Comparison of ENCODE assay signal across 14 cellular contexts in the genomic region with DNA sequence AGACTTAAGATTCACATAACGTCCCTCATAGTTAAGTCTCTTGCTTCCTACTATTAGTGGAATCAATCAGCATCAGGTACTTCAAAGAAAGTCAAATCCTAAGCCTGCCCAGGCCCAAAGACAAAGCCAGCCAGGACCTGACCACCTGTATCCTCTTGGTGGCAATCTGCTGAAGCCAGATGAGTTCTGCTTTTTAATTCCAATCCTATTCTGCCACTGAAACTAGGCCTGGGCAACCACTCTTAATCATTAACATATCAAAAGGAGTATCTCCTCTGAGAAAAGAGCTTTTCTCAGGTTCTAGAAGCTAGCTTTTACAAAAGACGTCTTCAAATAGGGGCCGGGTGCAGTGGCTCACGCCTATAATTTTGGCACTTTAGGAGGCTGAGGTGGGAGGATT. TPM values are rescaled to one million over a fixed set of nuclear protein-coding genes. Genes with fewer than 3 reads are reported as not detected.
A peak's percentile ranks its signal among the peaks of the same experiment; 100 is the strongest.
DNase-seq lines count a peak whose midpoint lies in the region; ATAC-seq and TF ChIP-seq lines count a peak whose summit lies in the region.
"Had no signal": no experiment of that assay in that cellular context is flagged by ENCODE, and none has a peak within 500 bp of the region (broad histone marks: within the 10 kb centered on the region; RNA-seq: fewer than 3 reads in every experiment).

No MANE protein-coding gene starts in this region.

- DNase-seq in GM23338 (ENCODE audit: low spot score): peak; percentile 49
- no peak for DNase-seq in PC-3
- peak; percentile 26 for DNase-seq in iPS-NIHi11 (ENCODE audit: low spot score)
- peak; percentile 10 for DNase-seq in stomach
- no peak for DNase-seq in activated CD4-positive, alpha-beta T cell treated with anti-CD3 and anti-CD28 coated beads for 48 hours
- no peak for DNase-seq in GM10266 (ENCODE audit: extremely low spot score)
- no peak for DNase-seq in activated CD8-positive, alpha-beta T cell treated with anti-CD3 and anti-CD28 coated beads for 36 hours
- DNase-seq: C1 segment of cervical spinal cord; Calu3; CD4-positive, alpha-beta T cell; DMS79; IMR-90; KBM-7 had no signal

- peaks cover 10% of the 10 kb centered on the region for H3K4me1 ChIP-seq in GM23338 (ENCODE audit: insufficient read depth)
- H3K4me1 ChIP-seq in PC-3 (ENCODE audit: insufficient read depth, low read length): no peaks in the 10 kb centered on the region
- no peaks in the 10 kb centered on the region for H3K4me1 ChIP-seq in stomach

- TSS peak; percentile 14 for BruUV-seq in PC-3 (replicated peaks; lab: Mats Ljungman, UMichigan)

- POLR2A ChIA-PET in PC-3 (lab: Charles Lee; ENCODE audit: unreplicated experiment): no interaction called here
- POLR2A ChIA-PET in activated CD8-positive, alpha-beta T cell treated with anti-CD3 and anti-CD28 coated beads for 36 hours (lab: Charles Lee): interaction anchor here (1.1 to 1.2 kb wide), 2 partner anchors 11 to 42 kb away, joined by 3 read pairs; no protein-coding TSS in a partner anchor

- H4K20me1 ChIP-seq in GM23338 (replicated peaks; ENCODE audit: insufficient read depth) (peaks cover 37% of the 10 kb centered on the region), PC-3 (ENCODE audit: low read length) (peaks cover 7% of the 10 kb centered on the region; the same call in 1 of the 2 replicates)

- no peaks in the 10 kb centered on the region for H3K9me2 ChIP-seq in GM23338 (ENCODE audit: insufficient read depth)
- H3K9me2 ChIP-seq in PC-3 (replicated peaks; ENCODE audit: low read length): no peaks in the 10 kb centered on the region

- no peak for TF ChIP-seq EP300 in stomach (IDR thresholded peaks at IDR 0.05)

- no peaks in the 10 kb centered on the region; the same call in 2 of the 3 replicates for H3K9me3 Mint-ChIP-seq in GM23338
- H3K9me3 Mint-ChIP-seq in activated CD8-positive, alpha-beta T cell treated with anti-CD3 and anti-CD28 coated beads for 36 hours: no peaks in the 10 kb centered on the region
- H3K9me3 Mint-ChIP-seq: CD4-positive, alpha-beta T cell had no signal

- H3K36me3 ChIP-seq in GM23338 (ENCODE audit: insufficient read depth) (peaks cover 49% of the 10 kb centered on the region), PC-3 (ENCODE audit: low read depth, low read length) (peaks cover 34% of the 10 kb centered on the region), stomach (peaks cover 41 to 80% (median 70%) of the 10 kb centered on the region in 4 donors)

- peaks cover 3% of the 10 kb centered on the region for H3K27me3 Mint-ChIP-seq in GM23338 (ENCODE audit: insufficient read depth, low read depth, poor library complexity)
- no peaks in the 10 kb centered on the region for H3K27me3 Mint-ChIP-seq in activated CD8-positive, alpha-beta T cell treated with anti-CD3 and anti-CD28 coated beads for 36 hours
- H3K27me3 Mint-ChIP-seq: B cell; CD4-positive, alpha-beta T cell had no signal

- 93 to 98% (median 95%) methylated on average over 4 of the region's 4 CpGs for WGBS in stomach, 5 donors

- H3K36me3 Mint-ChIP-seq in GM23338 (ENCODE audit: low read depth): peaks cover 70% of the 10 kb centered on the region
- H3K36me3 Mint-ChIP-seq in activated CD8-positive, alpha-beta T cell treated with anti-CD3 and anti-CD28 coated beads for 36 hours (ENCODE audit: low read depth): peaks cover 57% of the 10 kb centered on the region

- H3K4me3 Mint-ChIP-seq in GM23338: no peak overlapping the region
- no peak overlapping the region for H3K4me3 Mint-ChIP-seq in activated CD8-positive, alpha-beta T cell treated with anti-CD3 and anti-CD28 coated beads for 36 hours
- H3K4me3 Mint-ChIP-seq: B cell; CD4-positive, alpha-beta T cell had no signal

- intact Hi-C loops in PC-3 (cut with micrococcal nuclease): loop anchor here (10.0 kb wide), 1 partner anchor 177 kb away; no protein-coding TSS in a partner anchor
- intact Hi-C loops in stomach (cut with DNase I; ENCODE audit: low total_unique reads): no loop called here
- intact Hi-C loops in activated CD8-positive, alpha-beta T cell treated with anti-CD3 and anti-CD28 coated beads for 36 hours (cut with micrococcal nuclease): no loop called here

- H3F3A ChIP-seq in GM23338 (replicated peaks; ENCODE audit: low read depth) (peaks cover 14% of the 10 kb centered on the region), PC-3 (ENCODE audit: low read length, unreplicated experiment) (no peaks in the 10 kb centered on the region)

- no peak overlapping the region for H2AFZ ChIP-seq in GM23338
- no peak overlapping the region for H2AFZ ChIP-seq in PC-3 (ENCODE audit: low read length)

- peaks cover 5% of the 10 kb centered on the region; the same call in 1 of the 2 replicates for H3K79me2 ChIP-seq in GM23338 (replicated peaks; ENCODE audit: insufficient read depth)
- no peaks in the 10 kb centered on the region for H3K79me2 ChIP-seq in PC-3 (ENCODE audit: low read length)

- no peak overlapping the region for H3K9ac ChIP-seq in PC-3 (ENCODE audit: low read length)

- no peak for TF ChIP-seq POLR2A in stomach (IDR thresholded peaks at IDR 0.05)

- H3K4me1 Mint-ChIP-seq in GM23338: peaks cover 16% of the 10 kb centered on the region; the same call in 2 of the 3 replicates
- H3K4me1 Mint-ChIP-seq in activated CD8-positive, alpha-beta T cell treated with anti-CD3 and anti-CD28 coated beads for 36 hours (ENCODE audit: low read depth): peaks cover 27% of the 10 kb centered on the region
- H3K4me1 Mint-ChIP-seq: B cell had no signal

- ATAC-seq in GM23338: peak; percentile 50
- ATAC-seq in PC-3: no peak
- ATAC-seq in activated CD8-positive, alpha-beta T cell treated with anti-CD3 and anti-CD28 coated beads for 36 hours: no peak

- H3K9me3 ChIP-seq in PC-3 (ENCODE audit: low read length) (no peaks in the 10 kb centered on the region), stomach (no peaks in the 10 kb centered on the region)

- H3K4me3 ChIP-seq in GM23338 (no peak overlapping the region), PC-3 (ENCODE audit: low read length) (no peak overlapping the region), stomach (no peak overlapping the region)

- TF ChIP-seq CTCF in GM23338 (conservative IDR thresholded peaks at IDR 0.05; ENCODE audit: low read depth in 2 of 2): no peak
- no peak for TF ChIP-seq CTCF in PC-3 (conservative IDR thresholded peaks at IDR 0.05; ENCODE audit: low read depth, low read length)
- TF ChIP-seq CTCF in stomach (IDR thresholded peaks at IDR 0.05): no peak
- no peak for TF ChIP-seq CTCF in GM10266 (IDR thresholded peaks at IDR 0.05; ENCODE audit: control insufficient read depth, insufficient read depth, low read depth, missing control alignments)
- TF ChIP-seq CTCF in activated CD8-positive, alpha-beta T cell treated with anti-CD3 and anti-CD28 coated beads for 36 hours (IDR thresholded peaks at IDR 0.05): no peak

- H3K27ac ChIP-seq in GM23338 (ENCODE audit: low read depth) (peak overlapping the region; percentile 78), PC-3 (ENCODE audit: low read length) (no peak overlapping the region), stomach (no peak overlapping the region)

- H3K27ac Mint-ChIP-seq in GM23338: no peak overlapping the region; the same call in 1 of the 2 replicates
- H3K27ac Mint-ChIP-seq in activated CD8-positive, alpha-beta T cell treated with anti-CD3 and anti-CD28 coated beads for 36 hours: no peak overlapping the region
- H3K27ac Mint-ChIP-seq: B cell; CD4-positive, alpha-beta T cell had no signal

- H3K4me2 ChIP-seq in GM23338: no peak overlapping the region
- no peak overlapping the region for H3K4me2 ChIP-seq in PC-3 (ENCODE audit: low read length)

- CTCF ChIA-PET in PC-3 (lab: Charles Lee): no interaction called here
- CTCF ChIA-PET in activated CD8-positive, alpha-beta T cell treated with anti-CD3 and anti-CD28 coated beads for 36 hours (lab: Charles Lee): interaction anchor here (0.7 to 1.4 kb wide), 6 partner anchors 11 to 157 kb away, joined by 3 to 10 read pairs (median 4); no protein-coding TSS in a partner anchor

- H3K27me3 ChIP-seq in GM23338 (ENCODE audit: insufficient read depth): no peaks in the 10 kb centered on the region
- H3K27me3 ChIP-seq in PC-3 (ENCODE audit: low read length): no peaks in the 10 kb centered on the region
- H3K27me3 ChIP-seq in stomach: no peaks in the 10 kb centered on the region

TF ChIP-seq in GM23338, 12 proteins besides CTCF, POLR2A, EP300 and RAD21 (continues in another document):
- TF ChIP-seq EZH2 (IDR thresholded peaks at IDR 0.05; ENCODE audit: low read depth, unreplicated experiment): no peak
- TF ChIP-seq, protein P1, sequence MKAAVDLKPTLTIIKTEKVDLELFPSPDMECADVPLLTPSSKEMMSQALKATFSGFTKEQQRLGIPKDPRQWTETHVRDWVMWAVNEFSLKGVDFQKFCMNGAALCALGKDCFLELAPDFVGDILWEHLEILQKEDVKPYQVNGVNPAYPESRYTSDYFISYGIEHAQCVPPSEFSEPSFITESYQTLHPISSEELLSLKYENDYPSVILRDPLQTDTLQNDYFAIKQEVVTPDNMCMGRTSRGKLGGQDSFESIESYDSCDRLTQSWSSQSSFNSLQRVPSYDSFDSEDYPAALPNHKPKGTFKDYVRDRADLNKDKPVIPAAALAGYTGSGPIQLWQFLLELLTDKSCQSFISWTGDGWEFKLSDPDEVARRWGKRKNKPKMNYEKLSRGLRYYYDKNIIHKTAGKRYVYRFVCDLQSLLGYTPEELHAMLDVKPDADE (IDR thresholded peaks at IDR 0.05): no peak
- no peak for TF ChIP-seq CREB1 (CRISPR knock-in tag; IDR thresholded peaks at IDR 0.05; ENCODE audit: low read depth)
- TF ChIP-seq ZNF331 (CRISPR knock-in tag; IDR thresholded peaks at IDR 0.05; ENCODE audit: low read depth): no peak
- no peak for TF ChIP-seq JUNB (IDR thresholded peaks at IDR 0.05; ENCODE audit: unreplicated experiment)

RNA-seq across cellular contexts. Expression of a gene that starts 15.1 kb away (rescaled TPM):
- 211 and 226 TPM in 2 replicates for total RNA-seq in GM23338 (2014; rRNA removed; shearing (Covaris generic))
- polyA plus RNA-seq in GM23338 (2016; fragmentation: Nextera tagmentation; extraction: Ambion mirVana) (58.8 and 61.2 TPM in 2 replicates), stomach (10 to 100 TPM in 2 of 3 donors, 1 to 10 TPM in 1; 7.6 to 18.8 (median 14.6) TPM)
- total RNA-seq in PC-3 (2014; rRNA removed) (63.5 and 86.4 TPM in 2 replicates), stomach (100 to 1,000 TPM in 1 of 5 donors, 10 to 100 TPM in 4; 35.3 to 151 (median 83.6) TPM)
- 10 to 100 TPM; 70.0 to 74.9 TPM for total RNA-seq in activated CD8-positive, alpha-beta T cell treated with anti-CD3 and anti-CD28 coated beads for 36 hours

RNA-seq across cellular contexts. Expression of a gene that starts 44.7 kb away (rescaled TPM):
- total RNA-seq in GM23338 (2014; rRNA removed; shearing (Covaris generic)): 105 and 113 TPM in 2 replicates
- polyA plus RNA-seq in GM23338 (2016; fragmentation: Nextera tagmentation; extraction: Ambion mirVana) (27.6 and 28.1 TPM in 2 replicates), stomach (1 to 10 TPM; 4.1 to 6.7 (median 4.5) TPM)
- total RNA-seq in PC-3 (2014; rRNA removed) (30.5 and 32.8 TPM in 2 replicates), stomach (10 to 100 TPM; 11.0 to 65.6 (median 16.3) TPM)
- 10 to 100 TPM; 96.5 to 99.8 TPM for total RNA-seq in activated CD8-positive, alpha-beta T cell treated with anti-CD3 and anti-CD28 coated beads for 36 hours

Comparison
In these comparisons a context has a peak if more than half of its experiments do, and no peak if none do; other contexts are left out.
1. DNase-seq: peak in GM23338 (single experiment), iPS-NIHi11 (single experiment) and stomach (single experiment); none in PC-3 (single experiment), activated CD4-positive, alpha-beta T cell treated with anti-CD3 and anti-CD28 coated beads for 48 hours (single experiment), GM10266 (single experiment) and activated CD8-positive, alpha-beta T cell treated with anti-CD3 and anti-CD28 coated beads for 36 hours (single experiment).